In genomic region chr5:143791848-143792701, GRCh38 we compare ENCODE assay signal across 11 cellular contexts. TPM values are rescaled to one million over a fixed set of nuclear protein-coding genes. Genes with fewer than 3 reads are reported as not detected.
DNase-seq lines count a peak whose midpoint lies in the region; ATAC-seq, FAIRE-seq and TF ChIP-seq lines count a peak whose summit lies in the region.
"Had no signal": no experiment of that assay in that cellular context is flagged by ENCODE, and none has a peak within 500 bp of the region (broad histone marks: within the 10 kb centered on the region; RNA-seq: fewer than 3 reads in every experiment).

No MANE protein-coding gene starts in this region.

- H3K4me3 ChIP-seq in spleen (peak overlapping the region in 2 of 8 donors; percentile 20 to 43), kidney (ENCODE audit: low read length in 2 of 2) (no peak overlapping the region)

- CTCF ChIA-PET in activated CD8-positive, alpha-beta T cell treated with anti-CD3 and anti-CD28 coated beads for 36 hours (lab: Charles Lee): no interaction called here

- H3K9ac ChIP-seq in kidney (ENCODE audit: low read length in 2 of 2): no peak overlapping the region

- H3K9me3 ChIP-seq in spleen (no peaks in the 10 kb centered on the region), kidney (ENCODE audit: control insufficient read depth in 1 of 2, low read length in 2 of 2) (no peaks in the 10 kb centered on the region)

- FAIRE-seq in kidney (lab: Jason Lieb, UNC): no peak

- H3K4me1 Mint-ChIP-seq in activated T-cell treated with anti-CD3 and anti-CD28 coated beads, Interleukin-2, amount 50 U/mL, for 4 hours (ENCODE audit: low read depth): peaks cover 10% of the 10 kb centered on the region
- H3K4me1 Mint-ChIP-seq in activated CD8-positive, alpha-beta T cell treated with anti-CD3 and anti-CD28 coated beads for 36 hours (ENCODE audit: low read depth): peaks cover 6% of the 10 kb centered on the region

- intact Hi-C loops in activated CD8-positive, alpha-beta T cell treated with anti-CD3 and anti-CD28 coated beads for 36 hours (cut with micrococcal nuclease): no loop called here
- intact Hi-C loops in spleen (cut with DNase I; ENCODE audit: low total_unique reads) (no loop called here), posterior vena cava (cut with DNase I) (no loop called here), kidney (cut with DNase I) (no loop called here)

- no peak for ATAC-seq in activated T-cell treated with anti-CD3 and anti-CD28 coated beads, Interleukin-2, amount 50 U/mL, for 4 hours
- ATAC-seq in HG03135 (IDR thresholded peaks at IDR 0.05; ENCODE audit: unreplicated experiment): peak; percentile 60
- ATAC-seq in activated CD8-positive, alpha-beta T cell treated with anti-CD3 and anti-CD28 coated beads for 36 hours: no peak

- H3K27ac ChIP-seq in spleen (peak overlapping the region in 6 of 8 donors; percentile 15 to 67 (median 60)), kidney (ENCODE audit: low read depth in 2 of 2, low read length in 2 of 2) (no peak overlapping the region)

- 34 to 46% (median 45%) methylated on average over 10 of the region's 10 CpGs for WGBS in spleen, 5 donors

- POLR2A ChIA-PET in activated CD8-positive, alpha-beta T cell treated with anti-CD3 and anti-CD28 coated beads for 36 hours (lab: Charles Lee): no interaction called here

- no peaks in the 10 kb centered on the region for H3K9me3 Mint-ChIP-seq in activated T-cell treated with anti-CD3 and anti-CD28 coated beads, Interleukin-2, amount 50 U/mL, for 4 hours
- H3K9me3 Mint-ChIP-seq in activated CD8-positive, alpha-beta T cell treated with anti-CD3 and anti-CD28 coated beads for 36 hours: peaks cover 2% of the 10 kb centered on the region

- H3K4me1 ChIP-seq in spleen (peaks cover 0 to 25% (median 6%) of the 10 kb centered on the region in 6 donors), kidney (ENCODE audit: control insufficient read depth in 1 of 2, insufficient read depth in 1 of 2, low read depth in 1 of 2, low read length in 2 of 2) (no peaks in the 10 kb centered on the region)

- H3K36me3 ChIP-seq in spleen (no peaks in the 10 kb centered on the region), kidney (ENCODE audit: control insufficient read depth in 1 of 2, insufficient read depth in 2 of 2, low read length in 2 of 2) (no peaks in the 10 kb centered on the region)

- TF ChIP-seq CTCF in activated CD8-positive, alpha-beta T cell treated with anti-CD3 and anti-CD28 coated beads for 36 hours (IDR thresholded peaks at IDR 0.05): no peak
- TF ChIP-seq CTCF in spleen (IDR thresholded peaks at IDR 0.05 in 8 of 11, conservative IDR thresholded peaks at IDR 0.05 in 3 of 11): no peak
- no peak for TF ChIP-seq CTCF in kidney (IDR thresholded peaks at IDR 0.05; ENCODE audit: borderline replicate concordance, extremely low read depth, insufficient read depth)

- TF ChIP-seq POLR2A in spleen (IDR thresholded peaks at IDR 0.05): no peak

- H3K4me3 Mint-ChIP-seq in activated T-cell treated with anti-CD3 and anti-CD28 coated beads, Interleukin-2, amount 50 U/mL, for 4 hours: peak overlapping the region; percentile 12
- peak overlapping the region; percentile 22 for H3K4me3 Mint-ChIP-seq in activated CD8-positive, alpha-beta T cell treated with anti-CD3 and anti-CD28 coated beads for 36 hours

- no peaks in the 10 kb centered on the region for H3K27me3 ChIP-seq in spleen (replicated peaks in 1 of 7)

- H3K27ac Mint-ChIP-seq in activated CD8-positive, alpha-beta T cell treated with anti-CD3 and anti-CD28 coated beads for 36 hours: no peak overlapping the region

- no peaks in the 10 kb centered on the region for H3K36me3 Mint-ChIP-seq in activated T-cell treated with anti-CD3 and anti-CD28 coated beads, Interleukin-2, amount 50 U/mL, for 4 hours (ENCODE audit: insufficient read depth)
- H3K36me3 Mint-ChIP-seq in activated CD8-positive, alpha-beta T cell treated with anti-CD3 and anti-CD28 coated beads for 36 hours (ENCODE audit: low read depth): no peaks in the 10 kb centered on the region

- no peak for DNase-seq in activated T-cell treated with anti-CD3 and anti-CD28 coated beads, Interleukin-2, amount 50 U/mL, for 4 hours
- no peak for DNase-seq in activated T-cell treated with anti-CD3 and anti-CD28 coated beads, Interleukin-2, amount 50 U/mL, for 1 hour
- DNase-seq in activated CD8-positive, alpha-beta T cell treated with anti-CD3 and anti-CD28 coated beads for 36 hours: no peak
- DNase-seq in spleen (no peak), posterior vena cava (ENCODE audit: low spot score) (no peak), kidney (no peak)
- no peak for DNase-seq in activated CD4-positive, alpha-beta T cell treated with anti-CD3 and anti-CD28 coated beads for 4 hours

- H3K27me3 Mint-ChIP-seq in activated T-cell treated with anti-CD3 and anti-CD28 coated beads, Interleukin-2, amount 50 U/mL, for 4 hours (ENCODE audit: low read depth): no peaks in the 10 kb centered on the region
- H3K27me3 Mint-ChIP-seq in activated CD8-positive, alpha-beta T cell treated with anti-CD3 and anti-CD28 coated beads for 36 hours: peaks cover 4% of the 10 kb centered on the region

RNA-seq across cellular contexts. Expression of gene HMHB1, which starts 19.9 kb away (rescaled TPM):
- not detected for total RNA-seq in activated T-cell treated with anti-CD3 and anti-CD28 coated beads, Interleukin-2, amount 50 U/mL, for 4 hours
- total RNA-seq in activated CD8-positive, alpha-beta T cell treated with anti-CD3 and anti-CD28 coated beads for 36 hours: not detected
- total RNA-seq in spleen (not detected), posterior vena cava (not detected), kidney (not detected)
- polyA plus RNA-seq in spleen (under 1 TPM in 1 of 3 donors, not detected in 2; 0.94 TPM), kidney (ENCODE audit: insufficient read depth, low read depth, low replicate concordance) (not detected)
- total RNA-seq: HT-29, pulmonary artery endothelial cell had no signal
- polyA plus RNA-seq: BJ had no signal

Comparison
In these comparisons a context has a peak if more than half of its experiments do, and no peak if none do; other contexts are left out.
1. H3K27ac ChIP-seq: peak in spleen (6 of 8); none in kidney (0 of 2).